ENCODE assay signal across 11 cellular contexts in genomic region chr1:12436817-12437599, GRCh38.
DNase-seq lines count a peak whose midpoint lies in the region; ATAC-seq and TF ChIP-seq lines count a peak whose summit lies in the region.
"Had no signal": no experiment of that assay in that cellular context is flagged by ENCODE, and none has a peak within 500 bp of the region (broad histone marks: within the 10 kb centered on the region; RNA-seq: fewer than 3 reads in every experiment).

No MANE protein-coding gene starts in this region.

- ATAC-seq in GM21367 (IDR thresholded peaks at IDR 0.05; ENCODE audit: unreplicated experiment) (no peak), HG03520 (IDR thresholded peaks at IDR 0.05; ENCODE audit: unreplicated experiment) (no peak)

- H2AFZ ChIP-seq in KMS-11 (ENCODE audit: low read depth) = no peak overlapping the region

- TF ChIP-seq CTCF in BJ (IDR thresholded peaks at IDR 0.05; ENCODE audit: insufficient read depth, low read depth, low read length) (0 out of 2 replicates have a peak, but pooled peaks have one; percentile 1), KMS-11 (conservative IDR thresholded peaks at IDR 0.05; ENCODE audit: low read depth, low read length) (no peak)

- CTCF ChIA-PET in BJ (lab: Yijun Ruan, JAX) = interaction anchor here (0.7 to 1.5 kb wide), 3 partner anchors 11 to 182 kb away, joined by 3 to 4 read pairs (median 3); no protein-coding TSS in a partner anchor

- DNase-seq in BJ (ENCODE audit: low read depth) = peak; percentile 54
- DNase-seq in adipocyte (ENCODE audit: low read depth) = peak; percentile 55
- peak; percentile 73 for DNase-seq in kidney tubule cell (ENCODE audit: low spot score)
- DNase-seq in NCI-H128 (lab: John Stamatoyannopoulos, UW; ENCODE audit: unreplicated experiment) = no peak
- no peak for DNase-seq in NCI-H2081 (lab: John Stamatoyannopoulos, UW)
- DNase-seq: DND-41, NCI-H2029 treated with DMSO at 0.1 percent for 48 hours had no signal

- H3K27me3 ChIP-seq in BJ (ENCODE audit: control insufficient read depth, insufficient read depth, low read length) = no peaks in the 10 kb centered on the region
- no peaks in the 10 kb centered on the region for H3K27me3 ChIP-seq in KMS-11 (ENCODE audit: insufficient read depth, low read depth)
- H3K27me3 ChIP-seq in adipocyte (replicated peaks; ENCODE audit: control insufficient read depth, insufficient read depth, low read length) = no peaks in the 10 kb centered on the region

- H3K36me3 ChIP-seq in BJ (ENCODE audit: control insufficient read depth, insufficient read depth, low read length) = no peaks in the 10 kb centered on the region; the same call in 1 of the 2 replicates
- H3K36me3 ChIP-seq in KMS-11 (ENCODE audit: insufficient read depth) = no peaks in the 10 kb centered on the region
- peaks cover 26% of the 10 kb centered on the region for H3K36me3 ChIP-seq in adipocyte (ENCODE audit: control insufficient read depth, insufficient read depth, low read length, severe bottlenecking)

- peaks cover 58% of the 10 kb centered on the region for H3K4me1 ChIP-seq in KMS-11 (ENCODE audit: low read depth, poor library complexity, severe bottlenecking)
- H3K4me1 ChIP-seq in adipocyte (ENCODE audit: control insufficient read depth, insufficient read depth, low read length) = peaks cover 39% of the 10 kb centered on the region

- H3K9ac ChIP-seq in KMS-11 (no peak overlapping the region), adipocyte (ENCODE audit: low read length) (peak overlapping the region; percentile 8)

- no peaks in the 10 kb centered on the region for H4K20me1 ChIP-seq in KMS-11 (ENCODE audit: insufficient read depth)

- H3K9me3 ChIP-seq in adipocyte (ENCODE audit: control insufficient read depth, low read length) = no peaks in the 10 kb centered on the region

- POLR2A ChIA-PET in BJ (lab: Charles Lee) = no interaction called here

- H3K79me2 ChIP-seq in KMS-11 (ENCODE audit: insufficient read depth, low read depth) = no peaks in the 10 kb centered on the region

- peak overlapping the region; percentile 65; the same call in 1 of the 2 replicates for H3K4me2 ChIP-seq in KMS-11

- H3K27ac ChIP-seq in KMS-11 = no peak overlapping the region

- H3K4me3 ChIP-seq in BJ (ENCODE audit: low read depth, low read length) = no peak overlapping the region
- H3K4me3 ChIP-seq in KMS-11 (IDR thresholded peaks at IDR 0.05; ENCODE audit: insufficient read depth, low read depth, low read length) = no peak overlapping the region
- no peak overlapping the region for H3K4me3 ChIP-seq in adipocyte (ENCODE audit: low read length)
- H3K4me3 ChIP-seq: lung had no signal

Comparison
In these comparisons a context has a peak if more than half of its experiments do, and no peak if none do; other contexts are left out.
1. DNase-seq: peak in BJ (single experiment), adipocyte (single experiment) and kidney tubule cell (single experiment); none in NCI-H128 (single experiment) and NCI-H2081 (0 of 2).